ENCODE assay signal across 1 cellular context in the genomic region with DNA sequence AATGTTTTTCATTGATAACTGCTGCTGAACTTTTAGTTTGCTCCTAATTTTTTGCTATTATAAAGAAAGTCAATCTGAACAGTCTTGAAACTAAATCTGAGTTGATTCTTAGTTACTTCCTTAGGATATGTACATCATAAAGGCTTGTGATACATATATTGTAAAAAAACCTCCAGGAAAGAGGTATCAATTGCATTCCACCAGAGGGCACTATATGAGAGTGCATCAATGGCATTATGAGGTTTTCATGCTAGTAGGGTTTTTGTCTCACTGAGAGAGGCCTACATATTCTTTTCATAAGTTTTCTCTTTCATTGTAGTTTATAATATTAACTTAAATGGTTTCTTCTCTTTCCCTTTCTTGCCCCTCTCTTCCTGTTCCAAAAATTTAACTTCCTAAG.
TF ChIP-seq lines count a peak whose summit lies in the region.

No MANE protein-coding gene starts in this region.

TF ChIP-seq in SK-N-SH treated with all-trans-retinoic acid at 6 μM for 48 hours, 23 proteins besides CTCF, POLR2A, EP300 and RAD21 (continued from another document):
- TF ChIP-seq, protein P1, sequence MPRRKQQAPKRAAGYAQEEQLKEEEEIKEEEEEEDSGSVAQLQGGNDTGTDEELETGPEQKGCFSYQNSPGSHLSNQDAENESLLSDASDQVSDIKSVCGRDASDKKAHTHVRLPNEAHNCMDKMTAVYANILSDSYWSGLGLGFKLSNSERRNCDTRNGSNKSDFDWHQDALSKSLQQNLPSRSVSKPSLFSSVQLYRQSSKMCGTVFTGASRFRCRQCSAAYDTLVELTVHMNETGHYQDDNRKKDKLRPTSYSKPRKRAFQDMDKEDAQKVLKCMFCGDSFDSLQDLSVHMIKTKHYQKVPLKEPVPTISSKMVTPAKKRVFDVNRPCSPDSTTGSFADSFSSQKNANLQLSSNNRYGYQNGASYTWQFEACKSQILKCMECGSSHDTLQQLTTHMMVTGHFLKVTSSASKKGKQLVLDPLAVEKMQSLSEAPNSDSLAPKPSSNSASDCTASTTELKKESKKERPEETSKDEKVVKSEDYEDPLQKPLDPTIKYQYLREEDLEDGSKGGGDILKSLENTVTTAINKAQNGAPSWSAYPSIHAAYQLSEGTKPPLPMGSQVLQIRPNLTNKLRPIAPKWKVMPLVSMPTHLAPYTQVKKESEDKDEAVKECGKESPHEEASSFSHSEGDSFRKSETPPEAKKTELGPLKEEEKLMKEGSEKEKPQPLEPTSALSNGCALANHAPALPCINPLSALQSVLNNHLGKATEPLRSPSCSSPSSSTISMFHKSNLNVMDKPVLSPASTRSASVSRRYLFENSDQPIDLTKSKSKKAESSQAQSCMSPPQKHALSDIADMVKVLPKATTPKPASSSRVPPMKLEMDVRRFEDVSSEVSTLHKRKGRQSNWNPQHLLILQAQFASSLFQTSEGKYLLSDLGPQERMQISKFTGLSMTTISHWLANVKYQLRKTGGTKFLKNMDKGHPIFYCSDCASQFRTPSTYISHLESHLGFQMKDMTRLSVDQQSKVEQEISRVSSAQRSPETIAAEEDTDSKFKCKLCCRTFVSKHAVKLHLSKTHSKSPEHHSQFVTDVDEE (CRISPR knock-in tag; IDR thresholded peaks at IDR 0.05): no peak
- TF ChIP-seq ARNTL (CRISPR knock-in tag; IDR thresholded peaks at IDR 0.05; ENCODE audit: borderline replicate concordance, low read depth) (no peak), ESRRG (CRISPR knock-in tag; IDR thresholded peaks at IDR 0.05) (no peak), TCF4 (CRISPR knock-in tag; IDR thresholded peaks at IDR 0.05; ENCODE audit: borderline replicate concordance) (no peak), GLIS3 (CRISPR knock-in tag; IDR thresholded peaks at IDR 0.05) (no peak), ZFP3 (CRISPR knock-in tag; IDR thresholded peaks at IDR 0.05) (no peak), ZNF70 (CRISPR knock-in tag; IDR thresholded peaks at IDR 0.05) (no peak), ZNF565 (CRISPR knock-in tag; conservative IDR thresholded peaks at IDR 0.05; ENCODE audit: low read depth) (no peak)
- TF ChIP-seq, protein P2, sequence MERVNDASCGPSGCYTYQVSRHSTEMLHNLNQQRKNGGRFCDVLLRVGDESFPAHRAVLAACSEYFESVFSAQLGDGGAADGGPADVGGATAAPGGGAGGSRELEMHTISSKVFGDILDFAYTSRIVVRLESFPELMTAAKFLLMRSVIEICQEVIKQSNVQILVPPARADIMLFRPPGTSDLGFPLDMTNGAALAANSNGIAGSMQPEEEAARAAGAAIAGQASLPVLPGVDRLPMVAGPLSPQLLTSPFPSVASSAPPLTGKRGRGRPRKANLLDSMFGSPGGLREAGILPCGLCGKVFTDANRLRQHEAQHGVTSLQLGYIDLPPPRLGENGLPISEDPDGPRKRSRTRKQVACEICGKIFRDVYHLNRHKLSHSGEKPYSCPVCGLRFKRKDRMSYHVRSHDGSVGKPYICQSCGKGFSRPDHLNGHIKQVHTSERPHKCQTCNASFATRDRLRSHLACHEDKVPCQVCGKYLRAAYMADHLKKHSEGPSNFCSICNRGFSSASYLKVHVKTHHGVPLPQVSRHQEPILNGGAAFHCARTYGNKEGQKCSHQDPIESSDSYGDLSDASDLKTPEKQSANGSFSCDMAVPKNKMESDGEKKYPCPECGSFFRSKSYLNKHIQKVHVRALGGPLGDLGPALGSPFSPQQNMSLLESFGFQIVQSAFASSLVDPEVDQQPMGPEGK (CRISPR knock-in tag; IDR thresholded peaks at IDR 0.05; ENCODE audit: borderline replicate concordance): no peak
- TF ChIP-seq, protein P3, sequence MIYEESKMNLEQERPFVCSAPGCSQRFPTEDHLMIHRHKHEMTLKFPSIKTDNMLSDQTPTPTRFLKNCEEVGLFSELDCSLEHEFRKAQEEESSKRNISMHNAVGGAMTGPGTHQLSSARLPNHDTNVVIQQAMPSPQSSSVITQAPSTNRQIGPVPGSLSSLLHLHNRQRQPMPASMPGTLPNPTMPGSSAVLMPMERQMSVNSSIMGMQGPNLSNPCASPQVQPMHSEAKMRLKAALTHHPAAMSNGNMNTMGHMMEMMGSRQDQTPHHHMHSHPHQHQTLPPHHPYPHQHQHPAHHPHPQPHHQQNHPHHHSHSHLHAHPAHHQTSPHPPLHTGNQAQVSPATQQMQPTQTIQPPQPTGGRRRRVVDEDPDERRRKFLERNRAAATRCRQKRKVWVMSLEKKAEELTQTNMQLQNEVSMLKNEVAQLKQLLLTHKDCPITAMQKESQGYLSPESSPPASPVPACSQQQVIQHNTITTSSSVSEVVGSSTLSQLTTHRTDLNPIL (CRISPR knock-in tag; IDR thresholded peaks at IDR 0.05; ENCODE audit: low read depth): no peak
- TF ChIP-seq, protein P4, sequence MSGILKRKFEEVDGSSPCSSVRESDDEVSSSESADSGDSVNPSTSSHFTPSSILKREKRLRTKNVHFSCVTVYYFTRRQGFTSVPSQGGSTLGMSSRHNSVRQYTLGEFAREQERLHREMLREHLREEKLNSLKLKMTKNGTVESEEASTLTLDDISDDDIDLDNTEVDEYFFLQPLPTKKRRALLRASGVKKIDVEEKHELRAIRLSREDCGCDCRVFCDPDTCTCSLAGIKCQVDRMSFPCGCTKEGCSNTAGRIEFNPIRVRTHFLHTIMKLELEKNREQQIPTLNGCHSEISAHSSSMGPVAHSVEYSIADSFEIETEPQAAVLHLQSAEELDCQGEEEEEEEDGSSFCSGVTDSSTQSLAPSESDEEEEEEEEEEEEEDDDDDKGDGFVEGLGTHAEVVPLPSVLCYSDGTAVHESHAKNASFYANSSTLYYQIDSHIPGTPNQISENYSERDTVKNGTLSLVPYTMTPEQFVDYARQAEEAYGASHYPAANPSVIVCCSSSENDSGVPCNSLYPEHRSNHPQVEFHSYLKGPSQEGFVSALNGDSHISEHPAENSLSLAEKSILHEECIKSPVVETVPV (CRISPR knock-in tag; IDR thresholded peaks at IDR 0.05): no peak
